Comparison of ENCODE assay signal across 1 cellular context in genomic region chr13:44868397-44868796, GRCh38.
TF ChIP-seq lines count a peak whose summit lies in the region.

No MANE protein-coding gene starts in this region.

TF ChIP-seq in GM12878, 131 proteins besides CTCF, POLR2A, EP300 and RAD21 (continued from another document and continues in another):
- TF ChIP-seq REST (IDR thresholded peaks at IDR 0.05; ENCODE audit: low read depth, low read length) (no peak), STAT1 (conservative IDR thresholded peaks at IDR 0.05) (no peak), SRF (IDR thresholded peaks at IDR 0.05; ENCODE audit: low read depth in 2 of 2, low read length in 2 of 2) (no peak), SPI1 (IDR thresholded peaks at IDR 0.05; ENCODE audit: borderline replicate concordance, insufficient read depth, low read depth, low read length) (no peak; the same call in 1 of the 2 replicates), ZNF622 (IDR thresholded peaks at IDR 0.05) (no peak), RELB (IDR thresholded peaks at IDR 0.05; ENCODE audit: low read depth) (0 out of 2 replicates have a peak, but pooled peaks have one; percentile 62), CUX1 (IDR thresholded peaks at IDR 0.05; ENCODE audit: insufficient replicate concordance, low read depth, low read length) (no peak), TARDBP (IDR thresholded peaks at IDR 0.05; ENCODE audit: borderline replicate concordance) (no peak), SMAD5 (IDR thresholded peaks at IDR 0.05; ENCODE audit: low read depth) (no peak), E4F1 (IDR thresholded peaks at IDR 0.05; ENCODE audit: borderline replicate concordance, partially characterized antibody) (no peak), BCL11A (IDR thresholded peaks at IDR 0.05; ENCODE audit: low read depth, low read length) (peak; percentile 78), ATF2 (IDR thresholded peaks at IDR 0.05; ENCODE audit: low read length) (peak; percentile 85), ZNF217 (IDR thresholded peaks at IDR 0.05) (no peak), SMARCA5 (IDR thresholded peaks at IDR 0.05) (no peak), NFXL1 (IDR thresholded peaks at IDR 0.05; ENCODE audit: borderline replicate concordance) (no peak), NFIC (IDR thresholded peaks at IDR 0.05; ENCODE audit: low read depth, low read length) (peak; percentile 79), ASH2L (IDR thresholded peaks at IDR 0.05; ENCODE audit: borderline replicate concordance, low read depth) (no peak), MYC (IDR thresholded peaks at IDR 0.05; ENCODE audit: insufficient read depth, insufficient read length, insufficient replicate concordance, low read length, severe bottlenecking) (no peak), IRF3 (IDR thresholded peaks at IDR 0.05) (no peak), ZSCAN29 (IDR thresholded peaks at IDR 0.05) (no peak), RCOR1 (conservative IDR thresholded peaks at IDR 0.05; ENCODE audit: low read depth, low read length) (no peak), BCL3 (IDR thresholded peaks at IDR 0.05; ENCODE audit: borderline replicate concordance, insufficient read depth, low read depth, low read length, poor library complexity, severe bottlenecking) (peak; percentile 64), BCLAF1 (IDR thresholded peaks at IDR 0.05) (no peak), ZNF592 (IDR thresholded peaks at IDR 0.05) (no peak), NBN (IDR thresholded peaks at IDR 0.05) (no peak), MTA2 (IDR thresholded peaks at IDR 0.05; ENCODE audit: low read depth) (peak; percentile 47; the same call in 1 of the 2 replicates), TCF7 (IDR thresholded peaks at IDR 0.05; ENCODE audit: borderline replicate concordance) (no peak), CHD2 (IDR thresholded peaks at IDR 0.05; ENCODE audit: borderline replicate concordance, low read depth, low read length) (no peak), ATF3 (IDR thresholded peaks at IDR 0.05; ENCODE audit: borderline replicate concordance, extremely low read depth, low read depth, low read length) (no peak)
